In the genomic region with DNA sequence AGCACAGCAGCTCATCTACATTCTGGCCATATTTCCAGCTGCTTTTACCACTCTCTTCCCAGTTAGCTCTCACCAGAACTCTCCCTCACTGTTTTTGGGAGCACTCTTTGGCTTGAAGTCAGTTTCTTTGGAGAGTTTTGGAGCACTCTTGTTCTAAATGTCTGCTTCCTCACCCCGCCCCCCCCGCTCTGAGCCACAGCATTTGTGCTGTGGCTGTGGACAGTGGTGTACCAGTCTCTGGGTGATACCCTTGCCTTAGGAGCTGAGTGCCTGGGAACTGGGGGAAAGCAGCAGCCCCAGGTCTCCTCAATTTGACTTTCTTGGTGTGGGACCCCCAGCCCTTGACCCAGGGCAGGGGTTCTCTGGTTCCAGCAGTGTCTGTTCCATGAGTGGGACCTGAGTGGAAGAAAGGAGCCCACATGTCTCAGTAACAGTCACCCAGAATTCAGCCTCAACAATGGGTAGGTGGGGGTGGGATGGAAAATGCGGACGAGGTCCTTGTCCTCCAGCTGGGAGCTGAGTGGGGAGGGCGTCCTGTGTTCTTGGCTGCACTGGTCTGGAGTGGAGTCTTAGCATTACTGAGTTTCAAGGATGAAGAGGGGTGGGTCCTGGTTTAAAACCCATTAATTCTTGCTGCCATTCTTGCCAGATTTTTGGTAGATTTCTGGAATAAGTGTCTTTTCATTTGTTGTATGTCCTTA, we compare ENCODE assay signal across 15 cellular contexts. TPM values are rescaled to one million over a fixed set of nuclear protein-coding genes. Genes with fewer than 3 reads are reported as not detected.
DNase-seq lines count a peak whose midpoint lies in the region; ATAC-seq and TF ChIP-seq lines count a peak whose summit lies in the region.
"Had no signal": no experiment of that assay in that cellular context is flagged by ENCODE, and none has a peak within 500 bp of the region (broad histone marks: within the 10 kb centered on the region; RNA-seq: fewer than 3 reads in every experiment).

No MANE protein-coding gene starts in this region.

- H3K9me3 ChIP-seq in left lung (no peaks in the 10 kb centered on the region), upper lobe of right lung (no peaks in the 10 kb centered on the region)
- H3K9me3 ChIP-seq: Peyer's patch had no signal

- DNase-seq in activated T-cell treated with anti-CD3 and anti-CD28 coated beads, Interleukin-2, amount 50 U/mL, for 72 hours, result no peak
- no peak for DNase-seq in activated T-cell treated with anti-CD3 and anti-CD28 coated beads, Interleukin-2, amount 50 U/mL, for 48 hours
- DNase-seq in left lung, result no peak
- DNase-seq in upper lobe of right lung, result no peak
- no peak for DNase-seq in activated gamma-delta T cell treated with Interleukin-2 at 50 U/mL for 16 hours
- DNase-seq in epidermal melanocyte (ENCODE audit: insufficient read length, low spot score), result no peak
- no peak for DNase-seq in NCI-H1092 (lab: John Stamatoyannopoulos, UW)
- DNase-seq: DMS79 treated with DMSO at 0.1 percent for 48 hours, HFFc6, NCI-H1436, NCI-H2029 treated with DMSO at 0.1 percent for 48 hours, NCI-H510A treated with DMSO at 0.1 percent for 48 hours, Peyer's patch had no signal

- H3K27ac ChIP-seq in left lung, result no peak overlapping the region
- no peak overlapping the region for H3K27ac ChIP-seq in upper lobe of right lung
- H3K27ac ChIP-seq: Peyer's patch had no signal

- H3K4me3 Mint-ChIP-seq in activated T-cell treated with anti-CD3 and anti-CD28 coated beads, Interleukin-2, amount 50 U/mL, for 72 hours, result peak overlapping the region; percentile 31 to 56
- H3K4me3 Mint-ChIP-seq in activated T-helper 17 cell treated with anti-CD3 and anti-CD28 coated beads, Interleukin-2, amount 50 U/mL, for 72 hours, result peak overlapping the region; percentile 48
- H3K4me3 Mint-ChIP-seq: CD14-positive monocyte, HFFc6 had no signal

- H3K27me3 ChIP-seq in left lung, result no peaks in the 10 kb centered on the region
- H3K27me3 ChIP-seq in upper lobe of right lung, result no peaks in the 10 kb centered on the region
- H3K27me3 ChIP-seq: Peyer's patch had no signal

- H3K27me3 Mint-ChIP-seq in activated T-cell treated with anti-CD3 and anti-CD28 coated beads, Interleukin-2, amount 50 U/mL, for 72 hours (ENCODE audit: low read depth), result no peaks in the 10 kb centered on the region
- no peaks in the 10 kb centered on the region for H3K27me3 Mint-ChIP-seq in activated T-helper 17 cell treated with anti-CD3 and anti-CD28 coated beads, Interleukin-2, amount 50 U/mL, for 72 hours

- intact Hi-C loops in left lung (cut with DNase I) (no loop called here), upper lobe of right lung (cut with DNase I) (no loop called here)

- peaks cover 86% of the 10 kb centered on the region for H3K4me1 Mint-ChIP-seq in activated T-cell treated with anti-CD3 and anti-CD28 coated beads, Interleukin-2, amount 50 U/mL, for 72 hours (ENCODE audit: low read depth)
- peaks cover 64% of the 10 kb centered on the region for H3K4me1 Mint-ChIP-seq in activated T-helper 17 cell treated with anti-CD3 and anti-CD28 coated beads, Interleukin-2, amount 50 U/mL, for 72 hours

- no peak for TF ChIP-seq CTCF in left lung (IDR thresholded peaks at IDR 0.05)
- no peak for TF ChIP-seq CTCF in upper lobe of right lung (IDR thresholded peaks at IDR 0.05)

- H3K36me3 ChIP-seq in left lung (peaks cover 0 to 4% of the 10 kb centered on the region in 2 donors), upper lobe of right lung (peaks cover 9% of the 10 kb centered on the region)
- H3K36me3 ChIP-seq: Peyer's patch had no signal

- peaks cover 2% of the 10 kb centered on the region in 2 donors for H3K9me3 Mint-ChIP-seq in activated T-cell treated with anti-CD3 and anti-CD28 coated beads, Interleukin-2, amount 50 U/mL, for 72 hours
- no peaks in the 10 kb centered on the region for H3K9me3 Mint-ChIP-seq in activated T-helper 17 cell treated with anti-CD3 and anti-CD28 coated beads, Interleukin-2, amount 50 U/mL, for 72 hours
- H3K9me3 Mint-ChIP-seq: CD14-positive monocyte, HFFc6 had no signal

- H3K4me1 ChIP-seq in left lung, result peaks cover 5 to 53% of the 10 kb centered on the region in 2 donors
- H3K4me1 ChIP-seq in upper lobe of right lung, result peaks cover 31% of the 10 kb centered on the region

- H3K4me3 ChIP-seq in left lung, result no peak overlapping the region
- H3K4me3 ChIP-seq in upper lobe of right lung, result no peak overlapping the region
- H3K4me3 ChIP-seq: Peyer's patch had no signal

- peaks cover 4 to 9% of the 10 kb centered on the region in 2 donors for H3K36me3 Mint-ChIP-seq in activated T-cell treated with anti-CD3 and anti-CD28 coated beads, Interleukin-2, amount 50 U/mL, for 72 hours (ENCODE audit: insufficient read depth in 2 of 2)
- H3K36me3 Mint-ChIP-seq in activated T-helper 17 cell treated with anti-CD3 and anti-CD28 coated beads, Interleukin-2, amount 50 U/mL, for 72 hours (ENCODE audit: low read depth), result peaks cover 35% of the 10 kb centered on the region

- ATAC-seq in activated T-cell treated with anti-CD3 and anti-CD28 coated beads, Interleukin-2, amount 50 U/mL, for 72 hours (replicated peaks in 1 of 2), result no peak
- ATAC-seq in activated T-helper 17 cell treated with anti-CD3 and anti-CD28 coated beads, Interleukin-2, amount 50 U/mL, for 72 hours (replicated peaks), result no peak
- ATAC-seq in left lung (peak; percentile 51), upper lobe of right lung (peak; percentile 61)

- peak overlapping the region; percentile 88 for H3K27ac Mint-ChIP-seq in activated T-cell treated with anti-CD3 and anti-CD28 coated beads, Interleukin-2, amount 50 U/mL, for 72 hours
- no peak overlapping the region for H3K27ac Mint-ChIP-seq in activated T-helper 17 cell treated with anti-CD3 and anti-CD28 coated beads, Interleukin-2, amount 50 U/mL, for 72 hours
- H3K27ac Mint-ChIP-seq: HFFc6 had no signal

RNA-seq across cellular contexts. Expression of a gene that starts 18.0 kb away (rescaled TPM):
- total RNA-seq in activated T-cell treated with anti-CD3 and anti-CD28 coated beads, Interleukin-2, amount 50 U/mL, for 72 hours, result 100 to 1,000 TPM in 1 of 2 donors, 10 to 100 TPM in 1; 93.1 to 104 TPM
- 100 to 1,000 TPM in 1 of 2 donors, 10 to 100 TPM in 1; 79.6 to 114 TPM for total RNA-seq in activated T-helper 17 cell treated with anti-CD3 and anti-CD28 coated beads, Interleukin-2, amount 50 U/mL, for 72 hours
- total RNA-seq in left lung (10 to 100 TPM; 44.5 to 54.0 TPM), upper lobe of right lung (62.8 TPM)

Comparison
In these comparisons a context has a peak if more than half of its experiments do, and no peak if none do; other contexts are left out.
1. ATAC-seq: peak in left lung (single experiment) and upper lobe of right lung (single experiment); none in activated T-cell treated with anti-CD3 and anti-CD28 coated beads, Interleukin-2, amount 50 U/mL, for 72 hours (0 of 2) and activated T-helper 17 cell treated with anti-CD3 and anti-CD28 coated beads, Interleukin-2, amount 50 U/mL, for 72 hours (single experiment).